In genomic region chr11:112212710-112213109, GRCh38 we compare ENCODE assay signal across 23 cellular contexts. TPM values are rescaled to one million over a fixed set of nuclear protein-coding genes. Genes with fewer than 3 reads are reported as not detected.
"Had no signal": no experiment of that assay in that cellular context is flagged by ENCODE, and none has a peak within 500 bp of the region (broad histone marks: within the 10 kb centered on the region; RNA-seq: fewer than 3 reads in every experiment).

No MANE protein-coding gene starts in this region.

- H3K4me3 ChIP-seq: gastroesophageal sphincter, heart right ventricle, lung, tibial nerve, vagina had no signal

- H3K36me3 ChIP-seq: vagina had no signal

- DNase-seq: activated CD4-positive, alpha-beta T cell treated with anti-CD3 and anti-CD28 coated beads, Interleukin-2, amount 10 ng/mL, durations not matched to agents 7 days and 5 days; activated CD8-positive, alpha-beta T cell treated with anti-CD3 and anti-CD28 coated beads, Interleukin-2, amount 10 ng/mL, durations not matched to agents 7 days and 5 days; activated naive CD4-positive, alpha-beta T cell treated with anti-CD3 and anti-CD28 coated beads for 36 hours; activated T-cell treated with anti-CD3 and anti-CD28 coated beads, Interleukin-2, amount 50 U/mL, for 24 hours; aorta; dermis blood vessel endothelial cell; effector memory CD8-positive, alpha-beta T cell; heart right ventricle; immature natural killer cell; midbrain; nephron progenitor cell; nucleus accumbens; stimulated activated naive CD8-positive, alpha-beta T cell treated with anti-CD3 and anti-CD28 coated beads, Interleukin-15, Interleukin-2, amounts not matched to agents 100 U/mL and 50 U/mL, for 24 hours; substantia nigra; T1000 had no signal

- ATAC-seq: activated CD8-positive, alpha-beta T cell treated with anti-CD3 and anti-CD28 coated beads, Interleukin-2, amount 10 ng/mL, durations not matched to agents 7 days and 5 days; effector memory CD8-positive, alpha-beta T cell; gastroesophageal sphincter; stimulated activated naive CD8-positive, alpha-beta T cell treated with anti-CD3 and anti-CD28 coated beads, Interleukin-15, Interleukin-2, amounts not matched to agents 100 U/mL and 50 U/mL, for 24 hours had no signal

- H3K4me1 ChIP-seq: gastroesophageal sphincter, tibial nerve, vagina had no signal

- H3K27ac ChIP-seq: gastroesophageal sphincter, heart right ventricle, tibial nerve, vagina had no signal

- H3K9me3 ChIP-seq: gastroesophageal sphincter, heart right ventricle, tibial nerve, vagina had no signal

- H3K27me3 ChIP-seq: gastroesophageal sphincter, heart right ventricle, tibial nerve, vagina had no signal

RNA-seq across cellular contexts. Expression of gene TEX12, which starts 45.5 kb away (rescaled TPM):
- total RNA-seq: activated CD8-positive, alpha-beta T cell treated with anti-CD3 and anti-CD28 coated beads, Interleukin-2, amount 10 ng/mL, durations not matched to agents 7 days and 5 days; activated naive CD4-positive, alpha-beta T cell treated with anti-CD3 and anti-CD28 coated beads for 36 hours; activated T-helper 2 cell treated with anti-CD3 and anti-CD28 coated beads, Interferon-gamma antibody, Interleukin-2, Interleukin-4, amounts not matched to agents 10 μg/mL and 5 μg/mL and 100 μg/mL, durations not matched to agents 14 hours and 24 hours and 36 hours; chondrocyte; dermis blood vessel endothelial cell; epithelial cell of proximal tubule; gastroesophageal sphincter; T-helper 1 cell treated with Interleukin-12 subunit alpha and Interleukin-12 subunit beta and Interleukin-4 antibody, amounts not matched to agents 30 ng/mL and 1 ng/mL, for 36 hours; vagina had no signal
- polyA plus RNA-seq: aorta had no signal

RNA-seq across cellular contexts. Expression of gene PLET1, which starts 48.0 kb away (rescaled TPM):
- total RNA-seq: activated CD4-positive, alpha-beta T cell treated with anti-CD3 and anti-CD28 coated beads, Interleukin-2, amount 10 ng/mL, durations not matched to agents 7 days and 5 days; activated CD8-positive, alpha-beta T cell treated with anti-CD3 and anti-CD28 coated beads, Interleukin-2, amount 10 ng/mL, durations not matched to agents 7 days and 5 days; activated naive CD4-positive, alpha-beta T cell treated with anti-CD3 and anti-CD28 coated beads for 36 hours; activated T-helper 2 cell treated with anti-CD3 and anti-CD28 coated beads, Interferon-gamma antibody, Interleukin-2, Interleukin-4, amounts not matched to agents 10 μg/mL and 5 μg/mL and 100 μg/mL, durations not matched to agents 14 hours and 24 hours and 36 hours; aorta; chondrocyte; dermis blood vessel endothelial cell; epithelial cell of proximal tubule; gastroesophageal sphincter; heart right ventricle; lung; T-helper 1 cell treated with Interleukin-12 subunit alpha and Interleukin-12 subunit beta and Interleukin-4 antibody, amounts not matched to agents 30 ng/mL and 1 ng/mL, for 36 hours; tibial nerve; vagina had no signal
- polyA plus RNA-seq: aorta, heart right ventricle, immature natural killer cell, lung had no signal

RNA-seq across cellular contexts. Expression of gene IL18, which starts 48.8 kb away (rescaled TPM):
- total RNA-seq: activated naive CD4-positive, alpha-beta T cell treated with anti-CD3 and anti-CD28 coated beads for 36 hours had no signal
